In genomic region chr17:81049973-81050551, GRCh38 we compare ENCODE assay signal across 10 cellular contexts. TPM values are rescaled to one million over a fixed set of nuclear protein-coding genes. Genes with fewer than 3 reads are reported as not detected.
DNase-seq lines count a peak whose midpoint lies in the region; ATAC-seq, FAIRE-seq and TF ChIP-seq lines count a peak whose summit lies in the region.
"Had no signal": no experiment of that assay in that cellular context is flagged by ENCODE, and none has a peak within 500 bp of the region (broad histone marks: within the 10 kb centered on the region; RNA-seq: fewer than 3 reads in every experiment).

No MANE protein-coding gene starts in this region.

- peak; percentile 46 to 65 for ATAC-seq in gastrocnemius medialis
- no peak for ATAC-seq in GM21737 (IDR thresholded peaks at IDR 0.05; ENCODE audit: unreplicated experiment)
- no peak for ATAC-seq in GM21360 (IDR thresholded peaks at IDR 0.05; ENCODE audit: unreplicated experiment)

- peak; percentile 15 for FAIRE-seq in H54 (lab: Jason Lieb, UNC)

- H3K27me3 ChIP-seq in left ventricle myocardium inferior (ENCODE audit: low read depth), result no peaks in the 10 kb centered on the region
- H3K27me3 ChIP-seq in gastrocnemius medialis, result no peaks in the 10 kb centered on the region

- H3K4me1 ChIP-seq in left ventricle myocardium inferior, result peaks cover 90% of the 10 kb centered on the region
- H3K4me1 ChIP-seq in gastrocnemius medialis, result peaks cover 11 to 12% of the 10 kb centered on the region in 2 donors

- peak; percentile 37 for TF ChIP-seq POLR2A in H54 (IDR thresholded peaks at IDR 0.05; ENCODE audit: low read depth, low read length)
- no peak for TF ChIP-seq POLR2A in gastrocnemius medialis (IDR thresholded peaks at IDR 0.05)

- TF ChIP-seq CTCF in left ventricle myocardium inferior (IDR thresholded peaks at IDR 0.05; ENCODE audit: borderline replicate concordance) (no peak), gastrocnemius medialis (IDR thresholded peaks at IDR 0.05 in 4 of 5, conservative IDR thresholded peaks at IDR 0.05 in 1 of 5) (no peak)

- H3K27ac ChIP-seq in left ventricle myocardium inferior (replicated peaks) (peak overlapping the region; percentile 55), gastrocnemius medialis (peak overlapping the region; percentile 52 to 74 (median 72))

- H3K4me3 ChIP-seq in left ventricle myocardium inferior (peak overlapping the region; percentile 32), gastrocnemius medialis (peak overlapping the region in 1 of 4 donors; percentile 19)

- peak; percentile 97 for DNase-seq in H54 (ENCODE audit: insufficient read length, low spot score)
- DNase-seq in T1000 (lab: John Stamatoyannopoulos, UW), result peak; percentile 54
- peak; percentile 55 for DNase-seq in left ventricle myocardium inferior
- DNase-seq in gastrocnemius medialis, result peak in 1 of 2 donors; percentile 45
- DNase-seq in foreskin melanocyte, result no peak
- no peak for DNase-seq in stimulated activated CD4-positive, alpha-beta T cell treated with anti-CD3 and anti-CD28 coated beads, Interleukin-2, amount 100 ng/mL, for 24 hours
- DNase-seq: erythroblast, NCI-H2171 treated with DMSO at 0.1 percent for 48 hours had no signal

- intact Hi-C loops in left ventricle myocardium inferior (cut with micrococcal nuclease) (no loop called here), gastrocnemius medialis (cut with DNase I; ENCODE audit: low total_unique reads) (no loop called here)

- H3K36me3 ChIP-seq in left ventricle myocardium inferior (no peaks in the 10 kb centered on the region), gastrocnemius medialis (no peaks in the 10 kb centered on the region)

- H3K9me3 ChIP-seq in left ventricle myocardium inferior (replicated peaks) (no peaks in the 10 kb centered on the region), gastrocnemius medialis (no peaks in the 10 kb centered on the region)

- in situ Hi-C loops in gastrocnemius medialis (cut with MboI; ENCODE audit: low sequenced_read_pairs in 4 of 4), result no loop called here

RNA-seq across cellular contexts. Expression of gene BAIAP2, which starts 15.1 kb away (rescaled TPM):
- total RNA-seq in left ventricle myocardium inferior (27.9 TPM), gastrocnemius medialis (10 to 100 TPM in 3 of 4 donors, 1 to 10 TPM in 1; 7.3 to 36.1 (median 15.4) TPM)

RNA-seq across cellular contexts. Expression of gene CHMP6, which starts 58.4 kb away (rescaled TPM):
- total RNA-seq in left ventricle myocardium inferior (15.9 TPM), gastrocnemius medialis (10 to 100 TPM; 29.8 to 33.3 (median 33.0) TPM)

Comparison
In these comparisons a context has a peak if more than half of its experiments do, and no peak if none do; other contexts are left out.
1. DNase-seq: peak in H54 (single experiment), T1000 (single experiment) and left ventricle myocardium inferior (single experiment); none in foreskin melanocyte (single experiment) and stimulated activated CD4-positive, alpha-beta T cell treated with anti-CD3 and anti-CD28 coated beads, Interleukin-2, amount 100 ng/mL, for 24 hours (0 of 2).
2. ATAC-seq: peak in gastrocnemius medialis (2 of 2); none in GM21737 (single experiment) and GM21360 (single experiment).